ENCODE assay signal across 22 cellular contexts in the genomic region with DNA sequence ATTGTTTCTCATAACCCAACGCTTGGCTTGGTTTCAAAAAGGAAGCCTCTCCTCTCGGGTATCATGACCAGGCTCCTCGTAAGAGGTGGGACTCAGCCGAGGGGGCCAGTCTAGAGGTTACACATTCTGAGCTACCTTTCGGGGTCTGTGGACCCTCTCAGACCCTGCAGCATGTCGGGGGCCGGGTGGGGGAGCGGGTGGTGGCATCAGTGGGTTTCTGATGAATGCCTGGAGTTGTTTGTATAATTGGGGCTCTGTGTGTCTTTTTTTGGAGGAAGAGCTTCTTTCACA.
"Had no signal": no experiment of that assay in that cellular context is flagged by ENCODE, and none has a peak within 500 bp of the region (broad histone marks: within the 10 kb centered on the region; RNA-seq: fewer than 3 reads in every experiment).

No MANE protein-coding gene starts in this region.

- H3K4me3 ChIP-seq: suprapubic skin, tibial artery, upper lobe of right lung had no signal

- H3K27ac ChIP-seq: foreskin keratinocyte, suprapubic skin, tibial artery, upper lobe of right lung had no signal

- H3K9me3 ChIP-seq: suprapubic skin, tibial artery, upper lobe of right lung had no signal

- H3K4me3 Mint-ChIP-seq: activated CD4-positive, alpha-beta memory T cell treated with anti-CD3 and anti-CD28 coated beads, Interleukin-2, amount 10 ng/mL, durations not matched to agents 7 days and 5 days; activated CD4-positive, alpha-beta T cell treated with anti-CD3 and anti-CD28 coated beads, Interleukin-2, amount 10 ng/mL, durations not matched to agents 7 days and 5 days; activated T-cell treated with anti-CD3 and anti-CD28 coated beads, Interleukin-2, amount 50 U/mL, for 4 hours; activated T-helper 17 cell treated with anti-CD3 and anti-CD28 coated beads, Interleukin-2, amount 50 U/mL, for 72 hours; memory B cell; natural killer cell treated with Interleukin-12 subunit alpha and Interleukin-12 subunit beta and Interleukin-15 and Interleukin-18, amount 100 ng/mL, for 72 hours had no signal

- H3K27me3 Mint-ChIP-seq: activated CD4-positive, alpha-beta T cell treated with anti-CD3 and anti-CD28 coated beads, Interleukin-2, amount 10 ng/mL, durations not matched to agents 7 days and 5 days had no signal

- H3K4me1 ChIP-seq: foreskin keratinocyte, suprapubic skin, upper lobe of right lung had no signal

- H3K4me1 Mint-ChIP-seq: activated CD4-positive, alpha-beta memory T cell treated with anti-CD3 and anti-CD28 coated beads, Interleukin-2, amount 10 ng/mL, durations not matched to agents 7 days and 5 days; activated CD4-positive, alpha-beta T cell treated with anti-CD3 and anti-CD28 coated beads, Interleukin-2, amount 10 ng/mL, durations not matched to agents 7 days and 5 days; memory B cell had no signal

- ATAC-seq: activated T-cell treated with anti-CD3 and anti-CD28 coated beads, Interleukin-2, amount 50 U/mL, for 4 hours; activated T-helper 17 cell treated with anti-CD3 and anti-CD28 coated beads, Interleukin-2, amount 50 U/mL, for 72 hours; foreskin keratinocyte; natural killer cell treated with Interleukin-12 subunit alpha and Interleukin-12 subunit beta and Interleukin-15 and Interleukin-18, amount 100 ng/mL, for 72 hours; sciatic nerve; upper lobe of right lung had no signal

- H3K36me3 Mint-ChIP-seq: memory B cell; natural killer cell treated with Interleukin-12 subunit alpha and Interleukin-12 subunit beta and Interleukin-15 and Interleukin-18, amount 100 ng/mL, for 72 hours had no signal

- H3K36me3 ChIP-seq: suprapubic skin, tibial artery, upper lobe of right lung had no signal

- H3K27me3 ChIP-seq: upper lobe of right lung had no signal

- DNase-seq: activated CD4-positive, alpha-beta memory T cell treated with anti-CD3 and anti-CD28 coated beads, Interleukin-2, amount 10 ng/mL, durations not matched to agents 7 days and 5 days; activated CD4-positive, alpha-beta T cell treated with anti-CD3 and anti-CD28 coated beads for 1 hour; activated CD4-positive, alpha-beta T cell treated with anti-CD3 and anti-CD28 coated beads, Interleukin-2, amount 10 ng/mL, durations not matched to agents 7 days and 5 days; activated gamma-delta T cell treated with Interleukin-2 at 50 U/mL for 16 hours; activated naive CD4-positive, alpha-beta T cell treated with anti-CD3 and anti-CD28 coated beads, Interleukin-2, amount 50 U/mL, for 16 hours; activated T-cell treated with anti-CD3 and anti-CD28 coated beads, Interleukin-2, amount 50 U/mL, for 4 hours; amygdala; central memory CD4-positive, alpha-beta T cell; effector memory CD4-positive, alpha-beta T cell; foreskin keratinocyte; islet precursor cell; stimulated activated CD4-positive, alpha-beta T cell treated with anti-CD3 and anti-CD28 coated beads, Interleukin-15, amount 100 ng/mL, for 24 hours; stimulated activated CD4-positive, alpha-beta T cell treated with anti-CD3 and anti-CD28 coated beads, Interleukin-2, amount 100 ng/mL, for 24 hours; stimulated activated naive CD4-positive, alpha-beta T cell; T-helper 2 cell; tibial artery; upper lobe of right lung had no signal

- H3K27ac Mint-ChIP-seq: activated CD4-positive, alpha-beta memory T cell treated with anti-CD3 and anti-CD28 coated beads, Interleukin-2, amount 10 ng/mL, durations not matched to agents 7 days and 5 days; activated CD4-positive, alpha-beta T cell treated with anti-CD3 and anti-CD28 coated beads, Interleukin-2, amount 10 ng/mL, durations not matched to agents 7 days and 5 days; activated T-helper 17 cell treated with anti-CD3 and anti-CD28 coated beads, Interleukin-2, amount 50 U/mL, for 72 hours; memory B cell; natural killer cell treated with Interleukin-12 subunit alpha and Interleukin-12 subunit beta and Interleukin-15 and Interleukin-18, amount 100 ng/mL, for 72 hours had no signal

- H3K9me3 Mint-ChIP-seq: activated CD4-positive, alpha-beta memory T cell treated with anti-CD3 and anti-CD28 coated beads, Interleukin-2, amount 10 ng/mL, durations not matched to agents 7 days and 5 days; activated CD4-positive, alpha-beta T cell treated with anti-CD3 and anti-CD28 coated beads, Interleukin-2, amount 10 ng/mL, durations not matched to agents 7 days and 5 days; activated T-cell treated with anti-CD3 and anti-CD28 coated beads, Interleukin-2, amount 50 U/mL, for 4 hours; activated T-helper 17 cell treated with anti-CD3 and anti-CD28 coated beads, Interleukin-2, amount 50 U/mL, for 72 hours; memory B cell; natural killer cell treated with Interleukin-12 subunit alpha and Interleukin-12 subunit beta and Interleukin-15 and Interleukin-18, amount 100 ng/mL, for 72 hours had no signal
